In genomic region chr15:45669422-45669821, GRCh38 we compare ENCODE assay signal across 24 cellular contexts.
"Had no signal": no experiment of that assay in that cellular context is flagged by ENCODE, and none has a peak within 500 bp of the region (broad histone marks: within the 10 kb centered on the region; RNA-seq: fewer than 3 reads in every experiment).

No MANE protein-coding gene starts in this region.

- H3K27ac ChIP-seq: coronary artery, esophagus muscularis mucosa, gastroesophageal sphincter, parathyroid adenoma, right lobe of liver, testis had no signal

- H3K27me3 Mint-ChIP-seq: activated naive CD8-positive, alpha-beta T cell treated with anti-CD3 and anti-CD28 coated beads for 36 hours; stimulated activated naive B cell treated with anti-CD40 and anti-IgM and Interleukin-4, amounts not matched to agents 10 μg/mL and 1 μg/mL and 100 μg/mL, for 72 hours had no signal

- H3K27ac Mint-ChIP-seq: activated naive CD8-positive, alpha-beta T cell treated with anti-CD3 and anti-CD28 coated beads for 36 hours; activated T-helper 2 cell treated with anti-CD3 and anti-CD28 coated beads, Interferon-gamma antibody, Interleukin-2, Interleukin-4, amounts not matched to agents 10 μg/mL and 5 μg/mL and 100 μg/mL, durations not matched to agents 14 hours and 24 hours and 36 hours had no signal

- H3K4me1 ChIP-seq: gastroesophageal sphincter, parathyroid adenoma, testis had no signal

- H3K27me3 ChIP-seq: esophagus muscularis mucosa, gastroesophageal sphincter, neutrophil, right lobe of liver, testis had no signal

- H3K9me3 Mint-ChIP-seq: activated naive CD8-positive, alpha-beta T cell treated with anti-CD3 and anti-CD28 coated beads for 36 hours; activated T-helper 2 cell treated with anti-CD3 and anti-CD28 coated beads, Interferon-gamma antibody, Interleukin-2, Interleukin-4, amounts not matched to agents 10 μg/mL and 5 μg/mL and 100 μg/mL, durations not matched to agents 14 hours and 24 hours and 36 hours; natural killer cell had no signal

- H3K4me3 ChIP-seq: coronary artery, esophagus muscularis mucosa, gastroesophageal sphincter, right lobe of liver, skin epidermis, testis had no signal

- H2AFZ ChIP-seq: parathyroid adenoma had no signal

- H3K4me3 Mint-ChIP-seq: activated naive CD8-positive, alpha-beta T cell treated with anti-CD3 and anti-CD28 coated beads for 36 hours; natural killer cell; stimulated activated naive B cell treated with anti-CD40 and anti-IgM and Interleukin-4, amounts not matched to agents 10 μg/mL and 1 μg/mL and 100 μg/mL, for 72 hours had no signal

- H3K4me1 Mint-ChIP-seq: stimulated activated naive B cell treated with anti-CD40 and anti-IgM and Interleukin-4, amounts not matched to agents 10 μg/mL and 1 μg/mL and 100 μg/mL, for 72 hours had no signal

- H3K79me2 ChIP-seq: parathyroid adenoma had no signal

- H3K9ac ChIP-seq: parathyroid adenoma had no signal

- H3K9me3 ChIP-seq: esophagus muscularis mucosa, gastroesophageal sphincter, neutrophil, right lobe of liver, testis had no signal

- DNase-seq: activated CD4-positive, alpha-beta T cell treated with anti-CD3 and anti-CD28 coated beads for 1 hour; activated CD4-positive, alpha-beta T cell treated with anti-CD3 and anti-CD28 coated beads, Interleukin-2, amount 50 U/mL, for 1 hour; activated naive CD4-positive, alpha-beta T cell; activated naive CD8-positive, alpha-beta T cell treated with anti-CD3 and anti-CD28 coated beads for 36 hours; activated T-cell treated with anti-CD3 and anti-CD28 coated beads, Interleukin-2, amount 50 U/mL, for 1 hour; amniotic stem cell; cerebellar nuclear complex; head of caudate nucleus; islet precursor cell; left colon; midbrain; natural killer cell; right lobe of liver; stimulated activated naive B cell treated with anti-CD40 and anti-IgM and Interleukin-4, amounts not matched to agents 10 μg/mL and 1 μg/mL and 100 μg/mL, for 72 hours; T-helper 1 cell; T-helper 9 cell; testis had no signal

- ATAC-seq: gastroesophageal sphincter; left colon; natural killer cell; right lobe of liver; stimulated activated naive B cell treated with anti-CD40 and anti-IgM and Interleukin-4, amounts not matched to agents 10 μg/mL and 1 μg/mL and 100 μg/mL, for 72 hours had no signal
